Comparison of ENCODE assay signal across 10 cellular contexts in genomic region chr3:102933377-102933776, GRCh38.
"Had no signal": no experiment of that assay in that cellular context is flagged by ENCODE, and none has a peak within 500 bp of the region (broad histone marks: within the 10 kb centered on the region; RNA-seq: fewer than 3 reads in every experiment).

No MANE protein-coding gene starts in this region.

- H3K9me3 ChIP-seq: HAP-1 had no signal

- H3K4me1 ChIP-seq: HAP-1 had no signal

- H3K27ac ChIP-seq: GM23248 had no signal

- H3K36me3 ChIP-seq: HAP-1 had no signal

- H3K4me3 ChIP-seq: GM23248, HAP-1, K562 had no signal

- DNase-seq: GM23248, GOT3, H7, HFFc6, IMR-90, Kasumi-1, KG1 had no signal

- H2AFZ ChIP-seq: GM23248 had no signal

- H3K9ac ChIP-seq: GM23248 had no signal

- ATAC-seq: HCT116, K562 had no signal
